ENCODE assay signal across 26 cellular contexts in the genomic region with DNA sequence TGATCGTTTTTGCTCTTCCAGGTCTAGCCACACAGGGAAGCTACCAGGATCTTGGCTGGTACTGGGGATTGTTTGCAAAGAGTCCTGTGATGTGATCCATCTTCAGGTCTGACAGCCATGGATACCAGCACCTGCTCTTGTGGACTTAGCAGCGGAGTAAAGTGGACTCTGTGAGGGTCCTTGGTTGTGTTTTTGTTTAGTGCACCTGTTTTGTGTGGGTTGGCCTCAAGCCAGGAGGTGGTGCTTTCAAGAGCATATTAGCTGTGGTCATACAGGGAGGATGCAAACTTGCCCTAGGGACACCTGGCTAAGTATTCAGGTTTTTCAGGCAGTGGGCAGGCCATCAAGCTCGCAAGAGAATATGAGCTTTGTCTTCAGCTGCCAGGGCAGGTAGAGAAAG.
A peak's percentile ranks its signal among the peaks of the same experiment; 100 is the strongest.
DNase-seq lines count a peak whose midpoint lies in the region; ATAC-seq and TF ChIP-seq lines count a peak whose summit lies in the region.
"Had no signal": no experiment of that assay in that cellular context is flagged by ENCODE, and none has a peak within 500 bp of the region (broad histone marks: within the 10 kb centered on the region; RNA-seq: fewer than 3 reads in every experiment).

No MANE protein-coding gene starts in this region.

- no peak for TF ChIP-seq POLR2A in vagina (IDR thresholded peaks at IDR 0.05)

- intact Hi-C loops in vagina (cut with DNase I) = no loop called here

- no peak overlapping the region for H3K4me3 ChIP-seq in vagina
- H3K4me3 ChIP-seq: breast epithelium, lung, psoas muscle, transverse colon had no signal

- ATAC-seq in GM21390 (IDR thresholded peaks at IDR 0.05; ENCODE audit: unreplicated experiment) = no peak
- ATAC-seq: psoas muscle, WTC11 had no signal

- no peaks in the 10 kb centered on the region for H3K9me3 ChIP-seq in vagina
- H3K9me3 ChIP-seq: breast epithelium, psoas muscle, transverse colon had no signal

- H3K4me1 ChIP-seq in vagina = no peaks in the 10 kb centered on the region
- H3K4me1 ChIP-seq: breast epithelium, psoas muscle, transverse colon had no signal

- H3K27me3 ChIP-seq in vagina = no peaks in the 10 kb centered on the region
- H3K27me3 ChIP-seq: breast epithelium, transverse colon had no signal

- DNase-seq in NCI-H1436 (lab: John Stamatoyannopoulos, UW) = peak; percentile 16
- DNase-seq in NCI-H1436 treated with DMSO at 0.1 percent for 48 hours (lab: John Stamatoyannopoulos, UW) = no peak
- peak; percentile 93 for DNase-seq in NCI-H2029 treated with DMSO at 0.1 percent for 48 hours (lab: John Stamatoyannopoulos, UW)
- peak; percentile 96 for DNase-seq in NCI-H748 (lab: John Stamatoyannopoulos, UW; ENCODE audit: unreplicated experiment)
- no peak for DNase-seq in putamen (ENCODE audit: low spot score)
- no peak for DNase-seq in iPS-NIHi11 (ENCODE audit: low spot score)
- no peak for DNase-seq in vagina (ENCODE audit: extremely low spot score in 2 of 2)
- DNase-seq: 8988T; activated CD4-positive, alpha-beta T cell treated with anti-CD3 and anti-CD28 coated beads, Interleukin-2, amount 50 U/mL, for 1 hour; activated naive CD4-positive, alpha-beta T cell treated with anti-CD3 and anti-CD28 coated beads, Interleukin-2, amount 50 U/mL, for 16 hours; amygdala; CD4-positive, CD25-positive, alpha-beta regulatory T cell; effector CD4-positive, alpha-beta T cell; H7; kidney glomerular epithelial cell; NCI-H1694 treated with DMSO at 0.1 percent for 48 hours; NCI-H526 treated with DMSO at 0.1 percent for 48 hours; psoas muscle; Right ventricle myocardium superior; SW 1271; T1000; transverse colon had no signal

- no peaks in the 10 kb centered on the region for H3K36me3 ChIP-seq in vagina
- H3K36me3 ChIP-seq: breast epithelium, transverse colon had no signal

- H3K27ac ChIP-seq in vagina = no peak overlapping the region
- H3K27ac ChIP-seq: breast epithelium, psoas muscle, transverse colon had no signal

- no peak for TF ChIP-seq CTCF in vagina (IDR thresholded peaks at IDR 0.05)

Comparison
In these comparisons a context has a peak if more than half of its experiments do, and no peak if none do; other contexts are left out.
1. DNase-seq: peak in NCI-H1436 (single experiment), NCI-H2029 treated with DMSO at 0.1 percent for 48 hours (single experiment) and NCI-H748 (single experiment); none in NCI-H1436 treated with DMSO at 0.1 percent for 48 hours (single experiment), putamen (single experiment), iPS-NIHi11 (single experiment) and vagina (0 of 2).